In genomic region chr3:13015286-13016082, GRCh38 we compare ENCODE assay signal across 9 cellular contexts. TPM values are rescaled to one million over a fixed set of nuclear protein-coding genes. Genes with fewer than 3 reads are reported as not detected.
DNase-seq lines count a peak whose midpoint lies in the region; ATAC-seq and TF ChIP-seq lines count a peak whose summit lies in the region.
"Had no signal": no experiment of that assay in that cellular context is flagged by ENCODE, and none has a peak within 500 bp of the region (broad histone marks: within the 10 kb centered on the region; RNA-seq: fewer than 3 reads in every experiment).

No MANE protein-coding gene starts in this region.

- peaks cover 18% of the 10 kb centered on the region; the same call in 1 of the 2 replicates for H3K4me1 ChIP-seq in IMR-90 (ENCODE audit: control insufficient read depth, insufficient read depth, low read length)
- peaks cover 0 to 54% of the 10 kb centered on the region in 2 donors for H3K4me1 ChIP-seq in right atrium auricular region
- H3K4me1 ChIP-seq in thoracic aorta (ENCODE audit: control insufficient read depth in 1 of 2, low read depth in 2 of 2), result peaks cover 30 to 47% of the 10 kb centered on the region in 2 donors

- TF ChIP-seq CTCF in IMR-90 (conservative IDR thresholded peaks at IDR 0.05; ENCODE audit: low read depth, low read length), result no peak
- no peak for TF ChIP-seq CTCF in right atrium auricular region (IDR thresholded peaks at IDR 0.05)
- TF ChIP-seq CTCF in thoracic aorta (IDR thresholded peaks at IDR 0.05), result no peak

- TF ChIP-seq RAD21 in IMR-90 (IDR thresholded peaks at IDR 0.05; ENCODE audit: low read length), result no peak

- no peaks in the 10 kb centered on the region for H3K79me1 ChIP-seq in IMR-90 (ENCODE audit: low read depth in 1 of 2, low read length in 2 of 2)

- ATAC-seq in IMR-90 (ENCODE audit: low read depth) (no peak), thoracic aorta (ENCODE audit: insufficient number of reproducible peaks, low FRiP score, low read depth) (no peak), GM18870 (IDR thresholded peaks at IDR 0.05; ENCODE audit: unreplicated experiment) (no peak), GM18517 (IDR thresholded peaks at IDR 0.05; ENCODE audit: unreplicated experiment) (no peak), GM19351 (IDR thresholded peaks at IDR 0.05; ENCODE audit: unreplicated experiment) (no peak)
- ATAC-seq: HCT116 had no signal

- dilution Hi-C loops in IMR-90 (cut with HindIII; ENCODE audit: low sequenced_read_pairs, unreplicated experiment), result no loop called here

- H3K27ac ChIP-seq in IMR-90 (ENCODE audit: insufficient read depth, low read length) (no peak overlapping the region), right atrium auricular region (peak overlapping the region; percentile 68 to 81), thoracic aorta (peak overlapping the region; percentile 47 to 55)

- in situ Hi-C loops in IMR-90 (cut with MboI; ENCODE audit: low sequenced_read_pairs), result no loop called here

- peak overlapping the region; percentile 33 for H2AFZ ChIP-seq in IMR-90 (replicated peaks; ENCODE audit: low read length, poor library complexity)

- no peak overlapping the region for H2BK20ac ChIP-seq in IMR-90 (ENCODE audit: low read depth, low read length)

- TF ChIP-seq POLR2A in GM15510 (IDR thresholded peaks at IDR 0.05; ENCODE audit: borderline replicate concordance, extremely low read depth, insufficient read length) (peak; percentile 22), IMR-90 (IDR thresholded peaks at IDR 0.05; ENCODE audit: low read depth, low read length) (no peak)

- H3K9ac ChIP-seq in IMR-90 (ENCODE audit: low read depth, low read length), result no peak overlapping the region

- no peak overlapping the region for H3K4me3 ChIP-seq in IMR-90 (ENCODE audit: insufficient read depth, low read depth, low read length)
- H3K4me3 ChIP-seq in right atrium auricular region, result peak overlapping the region; percentile 1 to 27
- peak overlapping the region; percentile 60 for H3K4me3 ChIP-seq in thoracic aorta

- no peak overlapping the region for H3K14ac ChIP-seq in IMR-90 (replicated peaks; ENCODE audit: low read depth, low read length)

- no peak overlapping the region for H2BK15ac ChIP-seq in IMR-90 (ENCODE audit: low read depth, low read length)

- 84% methylated on average over 5 of the region's 18 CpGs; no CpG with 5 or more reads in 1 of the 2 experiments for WGBS in IMR-90 (ENCODE audit: extremely low coverage in 2 of 2, insufficient read length in 1 of 2), 2 experiments

- H3K36me3 ChIP-seq in IMR-90 (ENCODE audit: control insufficient read depth, insufficient read depth, low read length) (no peaks in the 10 kb centered on the region), right atrium auricular region (no peaks in the 10 kb centered on the region), thoracic aorta (no peaks in the 10 kb centered on the region)

- no peaks in the 10 kb centered on the region; the same call in 1 of the 2 replicates for H3K9me1 ChIP-seq in IMR-90 (ENCODE audit: insufficient read depth, low read length)

- H2BK120ac ChIP-seq in IMR-90 (ENCODE audit: low read depth, low read length), result no peak overlapping the region

- H3K27me3 ChIP-seq in IMR-90 (ENCODE audit: control insufficient read depth, insufficient read depth, low read length) (peaks cover under 1% of the 10 kb centered on the region; the same call in 1 of the 2 replicates), right atrium auricular region (no peaks in the 10 kb centered on the region), thoracic aorta (replicated peaks; ENCODE audit: insufficient read depth) (no peaks in the 10 kb centered on the region)

- H4K5ac ChIP-seq in IMR-90 (ENCODE audit: low read depth, low read length), result no peak overlapping the region

- no peak overlapping the region for H2BK5ac ChIP-seq in IMR-90 (ENCODE audit: low read depth, low read length, poor library complexity, severe bottlenecking)

- H3K9me3 ChIP-seq in IMR-90 (ENCODE audit: control insufficient read depth, insufficient read depth, low read length) (no peaks in the 10 kb centered on the region), right atrium auricular region (no peaks in the 10 kb centered on the region), thoracic aorta (no peaks in the 10 kb centered on the region)

- no peak overlapping the region; the same call in 1 of the 2 replicates for H3K18ac ChIP-seq in IMR-90 (ENCODE audit: low read depth, low read length)

- CTCF ChIA-PET in IMR-90 (lab: Yijun Ruan, JAX), result no interaction called here

- H3K56ac ChIP-seq in IMR-90 (ENCODE audit: extremely low read depth, insufficient read depth, low read length), result no peak overlapping the region

- H4K20me1 ChIP-seq in IMR-90 (ENCODE audit: insufficient read depth, low read length), result no peaks in the 10 kb centered on the region

- H3K23ac ChIP-seq in IMR-90 (ENCODE audit: low read depth, low read length), result no peak overlapping the region

- no peak overlapping the region for H2AK9ac ChIP-seq in IMR-90 (replicated peaks; ENCODE audit: low read depth, low read length, poor library complexity)

- intact Hi-C loops in IMR-90 (cut with micrococcal nuclease), result no loop called here

- no peak overlapping the region for H2AK5ac ChIP-seq in IMR-90 (ENCODE audit: low read depth, low read length)

- DNase-seq in IMR-90 (no peak), right atrium auricular region (ENCODE audit: low spot score) (no peak), thoracic aorta (ENCODE audit: low spot score) (no peak)
- DNase-seq in activated CD8-positive, alpha-beta memory T cell treated with anti-CD3 and anti-CD28 coated beads, Interleukin-2, amount 50 U/mL, for 48 hours, result peak; percentile 78

- no peak overlapping the region for H3K4me2 ChIP-seq in IMR-90 (ENCODE audit: low read depth, low read length)

- no peak overlapping the region for H3K4ac ChIP-seq in IMR-90 (ENCODE audit: low read depth, low read length)

- H4K91ac ChIP-seq in IMR-90 (ENCODE audit: insufficient read depth, low read depth, low read length), result no peak overlapping the region

- BruUV-seq in IMR-90 (replicated peaks; lab: Mats Ljungman, UMichigan), result no TSS peak

- H4K8ac ChIP-seq in IMR-90 (ENCODE audit: low read depth in 2 of 2, low read length in 2 of 2), result no peak overlapping the region

- POLR2A ChIA-PET in IMR-90 (lab: Charles Lee; ENCODE audit: unreplicated experiment), result no interaction called here

TF ChIP-seq in IMR-90, 13 proteins besides CTCF, POLR2A, EP300 and RAD21:
- TF ChIP-seq SMC3 (IDR thresholded peaks at IDR 0.05; ENCODE audit: low read depth, low read length) (no peak), MAZ (IDR thresholded peaks at IDR 0.05; ENCODE audit: borderline replicate concordance, low read depth, low read length) (no peak), RFX5 (IDR thresholded peaks at IDR 0.05; ENCODE audit: low read depth, low read length) (no peak), MXI1 (IDR thresholded peaks at IDR 0.05; ENCODE audit: borderline replicate concordance, low read depth, low read length) (no peak), BHLHE40 (IDR thresholded peaks at IDR 0.05; ENCODE audit: low read depth, low read length) (no peak), RCOR1 (IDR thresholded peaks at IDR 0.05; ENCODE audit: insufficient replicate concordance, low read length) (no peak), NFE2L2 (IDR thresholded peaks at IDR 0.05; ENCODE audit: low read depth, low read length) (no peak), CHD1 (IDR thresholded peaks at IDR 0.05; ENCODE audit: low read depth, low read length) (no peak), ELK1 (IDR thresholded peaks at IDR 0.05; ENCODE audit: borderline replicate concordance, low read depth, low read length) (no peak), MAFK (IDR thresholded peaks at IDR 0.05; ENCODE audit: low read depth, low read length) (no peak), CEBPB (IDR thresholded peaks at IDR 0.05; ENCODE audit: low read depth, low read length) (no peak), FOS (IDR thresholded peaks at IDR 0.05; ENCODE audit: low read depth, low read length) (no peak)
- TF ChIP-seq, protein P1, sequence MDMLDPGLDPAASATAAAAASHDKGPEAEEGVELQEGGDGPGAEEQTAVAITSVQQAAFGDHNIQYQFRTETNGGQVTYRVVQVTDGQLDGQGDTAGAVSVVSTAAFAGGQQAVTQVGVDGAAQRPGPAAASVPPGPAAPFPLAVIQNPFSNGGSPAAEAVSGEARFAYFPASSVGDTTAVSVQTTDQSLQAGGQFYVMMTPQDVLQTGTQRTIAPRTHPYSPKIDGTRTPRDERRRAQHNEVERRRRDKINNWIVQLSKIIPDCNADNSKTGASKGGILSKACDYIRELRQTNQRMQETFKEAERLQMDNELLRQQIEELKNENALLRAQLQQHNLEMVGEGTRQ (IDR thresholded peaks at IDR 0.05; ENCODE audit: low read depth, low read length), result no peak

RNA-seq across cellular contexts. Expression of gene IQSEC1, which starts 57.7 kb away (rescaled TPM):
- total RNA-seq in IMR-90 (2012; rRNA removed) (5.9 and 6.4 TPM in 2 replicates), right atrium auricular region (10 to 100 TPM; 57.5 to 63.9 TPM), thoracic aorta (100 to 1,000 TPM in 1 of 2 donors, 10 to 100 TPM in 1; 93.6 to 121 TPM)
- polyA plus RNA-seq in IMR-90 (2012; rRNA removed), result 11.6 and 11.9 TPM in 2 replicates
- 7.4 and 10.4 TPM in 2 replicates for polyA plus RNA-seq in IMR-90 (2012; cell fraction: cytosol; rRNA removed)
- 32.9 and 36.9 TPM in 2 replicates for polyA plus RNA-seq in IMR-90 (2012; cell fraction: nucleus; rRNA removed; ENCODE audit: low replicate concordance)
